7 cellular contexts compared by ENCODE assay signal in the genomic region with DNA sequence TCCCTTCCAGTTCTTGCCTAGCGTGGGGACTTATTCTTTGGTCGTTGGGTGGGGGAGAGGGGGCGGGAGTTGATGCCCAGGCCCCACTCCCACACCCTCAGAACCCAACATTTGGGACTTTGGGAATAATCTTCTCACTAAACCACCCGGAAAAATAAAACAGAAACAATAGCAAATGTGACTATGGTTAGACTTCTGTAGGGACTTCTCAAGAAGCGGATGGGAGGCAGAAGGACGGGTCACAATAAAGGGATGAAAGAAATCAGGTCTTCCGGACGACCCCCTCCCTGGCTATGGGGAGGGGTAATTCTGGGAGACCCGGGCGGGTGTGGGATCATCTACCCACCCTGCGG. TPM values are rescaled to one million over a fixed set of nuclear protein-coding genes. Genes with fewer than 3 reads are reported as not detected.
A peak's percentile ranks its signal among the peaks of the same experiment; 100 is the strongest.
DNase-seq lines count a peak whose midpoint lies in the region; ATAC-seq and TF ChIP-seq lines count a peak whose summit lies in the region.

No MANE protein-coding gene starts in this region.

- H3K27ac Mint-ChIP-seq in T-cell = no peak overlapping the region

- ATAC-seq in T-cell (replicated peaks in 1 of 4) = no peak
- no peak for ATAC-seq in HG02623 (IDR thresholded peaks at IDR 0.05; ENCODE audit: unreplicated experiment)
- ATAC-seq in GM19395 (IDR thresholded peaks at IDR 0.05; ENCODE audit: unreplicated experiment) = no peak

- peaks cover 41% of the 10 kb centered on the region for H3K27me3 ChIP-seq in H7 (ENCODE audit: control insufficient read depth, insufficient read depth, low read length)

- POLR2A ChIA-PET in T-cell (lab: Charles Lee) = no interaction called here

- H3K36me3 ChIP-seq in H7 (replicated peaks; ENCODE audit: control insufficient read depth, insufficient read depth, low read length) = no peaks in the 10 kb centered on the region

- H3K27me3 Mint-ChIP-seq in T-cell = peaks cover 6 to 12% of the 10 kb centered on the region in 2 donors

- CTCF ChIA-PET in T-cell (lab: Charles Lee) = interaction anchor here in 1 of 2 donors (2.0 kb wide), 1 partner anchor 212 kb away, joined by 5 read pairs; no protein-coding TSS in a partner anchor

- H3K4me3 ChIP-seq in H7 (ENCODE audit: insufficient read depth, low read depth, low read length) (peak overlapping the region; percentile 45), fibroblast of the aortic adventitia (ENCODE audit: low read depth, low read length) (peak overlapping the region; percentile 56), skin epidermis (peak overlapping the region; percentile 0 to 29 (median 17))

- no peak for DNase-seq in H7
- DNase-seq in T-cell = no peak
- DNase-seq in fibroblast of the aortic adventitia (ENCODE audit: low read depth) = no peak
- no peak for DNase-seq in OCI-M1 (lab: John Stamatoyannopoulos, UW)

- H3K9me3 Mint-ChIP-seq in T-cell = no peaks in the 10 kb centered on the region

- no peak overlapping the region for H3K27ac ChIP-seq in skin epidermis

- peak overlapping the region; percentile 73 to 87 (median 75) for H3K4me3 Mint-ChIP-seq in T-cell

- no peaks in the 10 kb centered on the region for H3K36me3 Mint-ChIP-seq in T-cell

- no peak for TF ChIP-seq CTCF in fibroblast of the aortic adventitia (IDR thresholded peaks at IDR 0.05; ENCODE audit: insufficient read depth, low read length)

- H3K4me1 Mint-ChIP-seq in T-cell = peaks cover 31 to 51% (median 42%) of the 10 kb centered on the region in 3 donors

RNA-seq across cellular contexts. Expression of a gene that starts 28.5 kb away (rescaled TPM):
- total RNA-seq in H7 (2014; rRNA removed; shearing (Covaris generic)) = 33.8 and 40.2 TPM in 2 replicates
- total RNA-seq in T-cell = 10 to 100 TPM; 12.5 to 31.5 (median 23.9) TPM
- 18.3 and 27.5 TPM in 2 replicates for total RNA-seq in fibroblast of the aortic adventitia (ENCODE audit: low replicate concordance)
